Comparison of ENCODE assay signal across 24 cellular contexts in genomic region chr3:122984650-122985049, GRCh38. TPM values are rescaled to one million over a fixed set of nuclear protein-coding genes. Genes with fewer than 3 reads are reported as not detected.
"Had no signal": no experiment of that assay in that cellular context is flagged by ENCODE, and none has a peak within 500 bp of the region (broad histone marks: within the 10 kb centered on the region; RNA-seq: fewer than 3 reads in every experiment).

No MANE protein-coding gene starts in this region.

- H3K27ac ChIP-seq: brain microvascular endothelial cell, cardiac muscle cell, PC-9 had no signal

- H3K9me3 Mint-ChIP-seq: activated CD4-positive, alpha-beta memory T cell treated with anti-CD3 and anti-CD28 coated beads, Interleukin-2, amount 10 ng/mL, durations not matched to agents 7 days and 5 days; activated naive CD4-positive, alpha-beta T cell treated with anti-CD3 and anti-CD28 coated beads for 36 hours; activated T-helper 17 cell treated with anti-CD3 and anti-CD28 coated beads, Interleukin-2, amount 50 U/mL, for 72 hours; T-cell had no signal

- H3K4me2 ChIP-seq: PC-9 had no signal

- H3K27me3 ChIP-seq: cardiac muscle cell had no signal

- DNase-seq: activated CD4-positive, alpha-beta memory T cell treated with anti-CD3 and anti-CD28 coated beads, Interleukin-2, amount 10 ng/mL, durations not matched to agents 7 days and 5 days; activated CD4-positive, alpha-beta T cell treated with anti-CD3 and anti-CD28 coated beads for 36 hours; activated CD4-positive, alpha-beta T cell treated with anti-CD3 and anti-CD28 coated beads, Interleukin-2, amount 50 U/mL, for 1 hour; activated gamma-delta T cell; activated naive CD4-positive, alpha-beta T cell treated with anti-CD3 and anti-CD28 coated beads for 36 hours; activated T-cell treated with anti-CD3 and anti-CD28 coated beads for 4 hours; activated T-cell treated with anti-CD3 and anti-CD28 coated beads, Interleukin-2, amount 50 U/mL, for 48 hours; amygdala; brain microvascular endothelial cell; MM.1S; NCI-H1105; NCI-H1436 treated with DMSO at 0.1 percent for 48 hours; NCI-H187; NCI-H2081; NCI-H446; PC-9; SIG-M5; T-cell; T-helper 2 cell; T1000 had no signal

- H3K27ac Mint-ChIP-seq: activated CD4-positive, alpha-beta memory T cell treated with anti-CD3 and anti-CD28 coated beads, Interleukin-2, amount 10 ng/mL, durations not matched to agents 7 days and 5 days; activated CD4-positive, alpha-beta T cell treated with anti-CD3 and anti-CD28 coated beads for 36 hours; activated naive CD4-positive, alpha-beta T cell treated with anti-CD3 and anti-CD28 coated beads for 36 hours; activated naive CD8-positive, alpha-beta T cell; activated T-helper 17 cell treated with anti-CD3 and anti-CD28 coated beads, Interleukin-2, amount 50 U/mL, for 72 hours; T-cell had no signal

- H3K4me3 Mint-ChIP-seq: activated CD4-positive, alpha-beta memory T cell treated with anti-CD3 and anti-CD28 coated beads, Interleukin-2, amount 10 ng/mL, durations not matched to agents 7 days and 5 days; activated CD4-positive, alpha-beta T cell treated with anti-CD3 and anti-CD28 coated beads for 36 hours; activated naive CD4-positive, alpha-beta T cell treated with anti-CD3 and anti-CD28 coated beads for 36 hours; activated naive CD8-positive, alpha-beta T cell; activated T-helper 17 cell treated with anti-CD3 and anti-CD28 coated beads, Interleukin-2, amount 50 U/mL, for 72 hours; T-cell had no signal

- H3K36me3 Mint-ChIP-seq: activated naive CD8-positive, alpha-beta T cell; T-cell had no signal

- H3K4me1 Mint-ChIP-seq: activated CD4-positive, alpha-beta memory T cell treated with anti-CD3 and anti-CD28 coated beads, Interleukin-2, amount 10 ng/mL, durations not matched to agents 7 days and 5 days; activated CD4-positive, alpha-beta T cell treated with anti-CD3 and anti-CD28 coated beads for 36 hours; activated T-helper 17 cell treated with anti-CD3 and anti-CD28 coated beads, Interleukin-2, amount 50 U/mL, for 72 hours; T-cell had no signal

- H2AFZ ChIP-seq: PC-9 had no signal

- ATAC-seq: activated CD4-positive, alpha-beta T cell treated with anti-CD3 and anti-CD28 coated beads for 36 hours; activated T-helper 17 cell treated with anti-CD3 and anti-CD28 coated beads, Interleukin-2, amount 50 U/mL, for 72 hours; T-cell had no signal

- H3K36me3 ChIP-seq: brain microvascular endothelial cell, cardiac muscle cell had no signal

- H3K4me3 ChIP-seq: cardiac muscle cell, PC-9 had no signal

RNA-seq across cellular contexts. Expression of gene SEMA5B, which starts 42.9 kb away (rescaled TPM):
- total RNA-seq: activated CD4-positive, alpha-beta T cell treated with anti-CD3 and anti-CD28 coated beads for 36 hours; activated CD8-positive, alpha-beta memory T cell treated with anti-CD3 and anti-CD28 coated beads for 36 hours; activated naive CD4-positive, alpha-beta T cell treated with anti-CD3 and anti-CD28 coated beads for 36 hours; PC-9 had no signal
